1 cellular context compared by ENCODE assay signal in genomic region chr19:19661675-19662251, GRCh38.
TF ChIP-seq lines count a peak whose summit lies in the region.

No MANE protein-coding gene starts in this region.

TF ChIP-seq in GM12878, 131 proteins besides CTCF, POLR2A, EP300 and RAD21 (continued from another document):
- TF ChIP-seq POLR2AphosphoS2 (IDR thresholded peaks at IDR 0.05; ENCODE audit: low read depth, low read length) (0 out of 2 replicates have a peak, but pooled peaks have one; percentile 18), MXI1 (IDR thresholded peaks at IDR 0.05; ENCODE audit: low read depth, low read length) (peak; percentile 38; the same call in 1 of the 2 replicates), MLLT1 (IDR thresholded peaks at IDR 0.05) (peak; percentile 99), BCL11A (IDR thresholded peaks at IDR 0.05; ENCODE audit: low read depth, low read length) (no peak), YBX1 (IDR thresholded peaks at IDR 0.05) (no peak), LARP7 (IDR thresholded peaks at IDR 0.05) (0 out of 2 replicates have a peak, but pooled peaks have one; percentile 2), PAX8 (IDR thresholded peaks at IDR 0.05) (no peak), SKIL (IDR thresholded peaks at IDR 0.05; ENCODE audit: low read depth, poor library complexity, severe bottlenecking) (peak; percentile 25), CBX3 (IDR thresholded peaks at IDR 0.05; ENCODE audit: borderline replicate concordance, low read depth) (no peak), NR2F1 (conservative IDR thresholded peaks at IDR 0.05) (0 out of 2 replicates have a peak, but pooled peaks have one; percentile 45), SMARCA5 (IDR thresholded peaks at IDR 0.05) (peak; percentile 58; the same call in 1 of the 2 replicates), PRDM15 (CRISPR knock-in tag; IDR thresholded peaks at IDR 0.05) (no peak), PBX3 (IDR thresholded peaks at IDR 0.05; ENCODE audit: insufficient replicate concordance, low read depth, low read length) (no peak), HCFC1 (IDR thresholded peaks at IDR 0.05; ENCODE audit: low read length) (peak; percentile 57; the same call in 1 of the 2 replicates), IKZF1 (conservative IDR thresholded peaks at IDR 0.05) (peak; percentile 24; the same call in 1 of the 2 replicates), SIN3A (IDR thresholded peaks at IDR 0.05; ENCODE audit: low read depth, low read length) (peak; percentile 56; the same call in 1 of the 2 replicates), KLF5 (IDR thresholded peaks at IDR 0.05; ENCODE audit: partially characterized antibody) (peak; percentile 53), PKNOX1 (IDR thresholded peaks at IDR 0.05) (peak; percentile 51; the same call in 1 of the 2 replicates), ATF2 (IDR thresholded peaks at IDR 0.05; ENCODE audit: low read length) (0 out of 2 replicates have a peak, but pooled peaks have one; percentile 58), PML (IDR thresholded peaks at IDR 0.05; ENCODE audit: low read length) (peak; percentile 46; the same call in 1 of the 2 replicates), CEBPB (IDR thresholded peaks at IDR 0.05; ENCODE audit: borderline replicate concordance in 1 of 2, low read depth in 2 of 2, low read length in 2 of 2) (no peak), TCF3 (IDR thresholded peaks at IDR 0.05; ENCODE audit: borderline replicate concordance, insufficient read depth, low read depth, low read length) (no peak), SUPT20H (IDR thresholded peaks at IDR 0.05; ENCODE audit: borderline replicate concordance, control insufficient read depth, low read depth, low read length) (no peak), CUX1 (IDR thresholded peaks at IDR 0.05; ENCODE audit: insufficient replicate concordance, low read depth, low read length) (no peak), SPI1 (IDR thresholded peaks at IDR 0.05; ENCODE audit: borderline replicate concordance, insufficient read depth, low read depth, low read length) (peak; percentile 89), CBX5 (IDR thresholded peaks at IDR 0.05; ENCODE audit: low read depth) (no peak), GATAD2B (conservative IDR thresholded peaks at IDR 0.05; ENCODE audit: low read depth) (no peak), MTA3 (IDR thresholded peaks at IDR 0.05; ENCODE audit: borderline replicate concordance, low read length) (peak; percentile 16; the same call in 1 of the 2 replicates)
TF ChIP-seq in GM12878: peak in this region for 42.
